16 cellular contexts compared by ENCODE assay signal in genomic region chr3:150798122-150798618, GRCh38. TPM values are rescaled to one million over a fixed set of nuclear protein-coding genes. Genes with fewer than 3 reads are reported as not detected.
DNase-seq lines count a peak whose midpoint lies in the region; ATAC-seq and TF ChIP-seq lines count a peak whose summit lies in the region.
"Had no signal": no experiment of that assay in that cellular context is flagged by ENCODE, and none has a peak within 500 bp of the region (broad histone marks: within the 10 kb centered on the region; RNA-seq: fewer than 3 reads in every experiment).

No MANE protein-coding gene starts in this region.

- peak overlapping the region in 1 of 5 experiments; percentile 76 for H3K27ac Mint-ChIP-seq in brain
- no peak overlapping the region for H3K27ac Mint-ChIP-seq in naive thymus-derived CD4-positive, alpha-beta T cell
- no peak overlapping the region for H3K27ac Mint-ChIP-seq in activated naive CD4-positive, alpha-beta T cell treated with anti-CD3 and anti-CD28 coated beads, Interleukin-2, amount 10 ng/mL, durations not matched to agents 7 days and 5 days
- H3K27ac Mint-ChIP-seq in immature natural killer cell: no peak overlapping the region
- H3K27ac Mint-ChIP-seq: activated CD4-positive, alpha-beta memory T cell treated with anti-CD3 and anti-CD28 coated beads for 36 hours had no signal

- H3K4me3 Mint-ChIP-seq in brain (peak overlapping the region in 3 of 5 experiments; percentile 19 to 60 (median 20)), immature natural killer cell (no peak overlapping the region)
- no peak overlapping the region for H3K4me3 Mint-ChIP-seq in naive thymus-derived CD4-positive, alpha-beta T cell
- H3K4me3 Mint-ChIP-seq in activated naive CD4-positive, alpha-beta T cell treated with anti-CD3 and anti-CD28 coated beads, Interleukin-2, amount 10 ng/mL, durations not matched to agents 7 days and 5 days: no peak overlapping the region
- H3K4me3 Mint-ChIP-seq: activated CD4-positive, alpha-beta memory T cell treated with anti-CD3 and anti-CD28 coated beads for 36 hours had no signal

- H3K36me3 Mint-ChIP-seq in brain (no peaks in the 10 kb centered on the region), immature natural killer cell (no peaks in the 10 kb centered on the region)
- no peaks in the 10 kb centered on the region for H3K36me3 Mint-ChIP-seq in naive thymus-derived CD4-positive, alpha-beta T cell
- H3K36me3 Mint-ChIP-seq in activated naive CD4-positive, alpha-beta T cell treated with anti-CD3 and anti-CD28 coated beads, Interleukin-2, amount 10 ng/mL, durations not matched to agents 7 days and 5 days: no peaks in the 10 kb centered on the region
- H3K36me3 Mint-ChIP-seq: activated CD4-positive, alpha-beta memory T cell treated with anti-CD3 and anti-CD28 coated beads for 36 hours had no signal

- no peaks in the 10 kb centered on the region for H3K9me3 ChIP-seq in naive thymus-derived CD4-positive, alpha-beta T cell (ENCODE audit: control insufficient read depth in 2 of 3, low read length in 3 of 3)
- H3K9me3 ChIP-seq: esophagus squamous epithelium, SK-N-SH had no signal

- H3K4me1 ChIP-seq in naive thymus-derived CD4-positive, alpha-beta T cell (ENCODE audit: control insufficient read depth in 2 of 2, insufficient read depth in 2 of 2, low read length in 2 of 2): no peaks in the 10 kb centered on the region
- H3K4me1 ChIP-seq: esophagus squamous epithelium had no signal

- H3K27ac ChIP-seq in naive thymus-derived CD4-positive, alpha-beta T cell (ENCODE audit: low read depth, low read length): no peak overlapping the region
- H3K27ac ChIP-seq: esophagus squamous epithelium had no signal

- intact Hi-C loops in naive thymus-derived CD4-positive, alpha-beta T cell (cut with micrococcal nuclease): no loop called here

- CTCF ChIA-PET in naive thymus-derived CD4-positive, alpha-beta T cell (lab: Charles Lee): interaction anchor here (0.5 kb wide), 1 partner anchor 225 kb away, joined by 3 read pairs; no protein-coding TSS in a partner anchor
- CTCF ChIA-PET in activated naive CD4-positive, alpha-beta T cell treated with anti-CD3 and anti-CD28 coated beads, Interleukin-2, amount 10 ng/mL, durations not matched to agents 7 days and 5 days (lab: Charles Lee): interaction anchor here (1.2 to 1.5 kb wide), 2 partner anchors 10 to 66 kb away, joined by 3 to 4 read pairs; no protein-coding TSS in a partner anchor

- no peak overlapping the region for H3K4me3 ChIP-seq in naive thymus-derived CD4-positive, alpha-beta T cell (ENCODE audit: low read length)
- H3K4me3 ChIP-seq: esophagus squamous epithelium had no signal

- H3K4me1 Mint-ChIP-seq in brain (peaks cover 11% of the 10 kb centered on the region), immature natural killer cell (peaks cover 3 to 6% of the 10 kb centered on the region in 2 donors)
- peaks cover 0 to 7% (median 0%) of the 10 kb centered on the region in 7 donors for H3K4me1 Mint-ChIP-seq in naive thymus-derived CD4-positive, alpha-beta T cell
- peaks cover 3% of the 10 kb centered on the region for H3K4me1 Mint-ChIP-seq in activated naive CD4-positive, alpha-beta T cell treated with anti-CD3 and anti-CD28 coated beads, Interleukin-2, amount 10 ng/mL, durations not matched to agents 7 days and 5 days

- H3K9me3 Mint-ChIP-seq in brain (no peaks in the 10 kb centered on the region), immature natural killer cell (no peaks in the 10 kb centered on the region)
- no peaks in the 10 kb centered on the region for H3K9me3 Mint-ChIP-seq in naive thymus-derived CD4-positive, alpha-beta T cell
- no peaks in the 10 kb centered on the region for H3K9me3 Mint-ChIP-seq in activated naive CD4-positive, alpha-beta T cell treated with anti-CD3 and anti-CD28 coated beads, Interleukin-2, amount 10 ng/mL, durations not matched to agents 7 days and 5 days
- H3K9me3 Mint-ChIP-seq: activated CD4-positive, alpha-beta memory T cell treated with anti-CD3 and anti-CD28 coated beads for 36 hours had no signal

- H3K36me3 ChIP-seq in naive thymus-derived CD4-positive, alpha-beta T cell (ENCODE audit: control insufficient read depth in 2 of 3, insufficient read depth in 3 of 3, low read length in 3 of 3): no peaks in the 10 kb centered on the region
- H3K36me3 ChIP-seq: esophagus squamous epithelium had no signal

- ATAC-seq in GM18867 (IDR thresholded peaks at IDR 0.05; ENCODE audit: unreplicated experiment) (peak; percentile 75), omental fat pad (ENCODE audit: low FRiP score) (peak; percentile 29), GM21528 (IDR thresholded peaks at IDR 0.05; ENCODE audit: low FRiP score, unreplicated experiment) (no peak)
- ATAC-seq in naive thymus-derived CD4-positive, alpha-beta T cell: no peak
- ATAC-seq: left ventricle myocardium superior had no signal

- peaks cover 6% of the 10 kb centered on the region for H3K27me3 Mint-ChIP-seq in brain
- H3K27me3 Mint-ChIP-seq in naive thymus-derived CD4-positive, alpha-beta T cell: peaks cover 5 to 19% (median 10%) of the 10 kb centered on the region in 5 donors
- peaks cover 18% of the 10 kb centered on the region for H3K27me3 Mint-ChIP-seq in activated naive CD4-positive, alpha-beta T cell treated with anti-CD3 and anti-CD28 coated beads, Interleukin-2, amount 10 ng/mL, durations not matched to agents 7 days and 5 days
- H3K27me3 Mint-ChIP-seq in immature natural killer cell (ENCODE audit: low read depth in 3 of 3): peaks cover 1 to 8% (median 7%) of the 10 kb centered on the region in 3 donors

- POLR2A ChIA-PET in naive thymus-derived CD4-positive, alpha-beta T cell (lab: Charles Lee): no interaction called here

- no peaks in the 10 kb centered on the region for H3K27me3 ChIP-seq in naive thymus-derived CD4-positive, alpha-beta T cell (ENCODE audit: control insufficient read depth in 2 of 2, insufficient read depth in 2 of 2, low read length in 2 of 2)

- DNase-seq in NAMALWA (ENCODE audit: low spot score) (peak; percentile 49), omental fat pad (ENCODE audit: low spot score) (no peak), immature natural killer cell (no peak)
- DNase-seq in naive thymus-derived CD4-positive, alpha-beta T cell: no peak
- DNase-seq in activated naive CD4-positive, alpha-beta T cell treated with anti-CD3 and anti-CD28 coated beads, Interleukin-2, amount 10 ng/mL, durations not matched to agents 7 days and 5 days: no peak
- DNase-seq: activated CD4-positive, alpha-beta memory T cell treated with anti-CD3 and anti-CD28 coated beads for 36 hours; amygdala; Calu3; esophagus squamous epithelium; GOT3; left ventricle myocardium superior; NCI-H1930; SK-N-SH had no signal

- no peak for TF ChIP-seq CTCF in brain (conservative IDR thresholded peaks at IDR 0.05)
- TF ChIP-seq CTCF in omental fat pad (IDR thresholded peaks at IDR 0.05): no peak

RNA-seq across cellular contexts. Expression of gene SIAH2, which starts 35.2 kb away (rescaled TPM):
- polyA plus RNA-seq in brain (ENCODE audit: insufficient read depth, low read depth, low replicate concordance) (29.4 TPM), immature natural killer cell (10 to 100 TPM; 22.7 to 29.1 (median 25.5) TPM)
- 10 to 100 TPM; 30.6 to 45.3 (median 32.1) TPM for total RNA-seq in omental fat pad
- total RNA-seq in naive thymus-derived CD4-positive, alpha-beta T cell: 10 to 100 TPM; 19.8 to 39.2 (median 31.0) TPM
- 10 to 100 TPM; 13.9 to 23.1 TPM for polyA plus RNA-seq in naive thymus-derived CD4-positive, alpha-beta T cell

Comparison
In these comparisons a context has a peak if more than half of its experiments do, and no peak if none do; other contexts are left out.
1. ATAC-seq: peak in GM18867 (single experiment) and omental fat pad (single experiment); none in GM21528 (single experiment) and naive thymus-derived CD4-positive, alpha-beta T cell (single experiment).
2. H3K4me3 Mint-ChIP-seq: peak in brain (3 of 5); none in naive thymus-derived CD4-positive, alpha-beta T cell (0 of 10), activated naive CD4-positive, alpha-beta T cell treated with anti-CD3 and anti-CD28 coated beads, Interleukin-2, amount 10 ng/mL, durations not matched to agents 7 days and 5 days (single experiment) and immature natural killer cell (0 of 5).